ENCODE assay signal across 8 cellular contexts in genomic region chrX:41336447-41336846, GRCh38. TPM values are rescaled to one million over a fixed set of nuclear protein-coding genes. Genes with fewer than 3 reads are reported as not detected.
DNase-seq lines count a peak whose midpoint lies in the region; ATAC-seq and TF ChIP-seq lines count a peak whose summit lies in the region.

No MANE protein-coding gene starts in this region.

- H3K36me3 Mint-ChIP-seq in mesothelial cell of epicardium = peaks cover 5% of the 10 kb centered on the region

- peaks cover 76% of the 10 kb centered on the region for H3K79me2 ChIP-seq in mammary epithelial cell (ENCODE audit: insufficient read depth, low read length)

- peak overlapping the region; percentile 98 for H3K4me2 ChIP-seq in mammary epithelial cell (ENCODE audit: insufficient read depth, low read depth, low read length)

- TF ChIP-seq CTCF in heart right ventricle (IDR thresholded peaks at IDR 0.05) = no peak
- TF ChIP-seq CTCF in mammary epithelial cell (conservative IDR thresholded peaks at IDR 0.05 in 1 of 2, IDR thresholded peaks at IDR 0.05 in 1 of 2; ENCODE audit: extremely low read depth in 1 of 2, insufficient read depth in 1 of 2, low read depth in 1 of 2, low read length in 2 of 2) = no peak
- TF ChIP-seq CTCF in mesothelial cell of epicardium (IDR thresholded peaks at IDR 0.05; ENCODE audit: unreplicated experiment) = no peak
- TF ChIP-seq CTCF in uterus (IDR thresholded peaks at IDR 0.05) = no peak

- no peak overlapping the region for H3K27ac Mint-ChIP-seq in mesothelial cell of epicardium

- in situ Hi-C loops in mammary epithelial cell (cut with MboI; ENCODE audit: low sequenced_read_pairs in 2 of 2) = no loop called here

- TF ChIP-seq POLR2A in uterus (IDR thresholded peaks at IDR 0.05) = no peak

- DNase-seq in heart right ventricle (no peak), left cardiac atrium (no peak), mammary epithelial cell (no peak), mesothelial cell of epicardium (ENCODE audit: low spot score in 2 of 2, unreplicated experiment in 2 of 2) (no peak), uterus (no peak), NCI-H774 (lab: John Stamatoyannopoulos, UW) (no peak), NCI-H1092 (lab: John Stamatoyannopoulos, UW) (no peak)

- H3K4me1 Mint-ChIP-seq in mesothelial cell of epicardium = peaks cover 21% of the 10 kb centered on the region

- no peaks in the 10 kb centered on the region for H3K27me3 Mint-ChIP-seq in mesothelial cell of epicardium (ENCODE audit: low read depth)

- WGBS in heart right ventricle, 2 donors = 41 to 52% methylated on average over 7 of the region's 7 CpGs
- 46% methylated on average over 7 of the region's 7 CpGs for WGBS in mammary epithelial cell (ENCODE audit: low coverage, missing lambda C conversion rate)

- ATAC-seq in heart right ventricle = no peak
- ATAC-seq in left cardiac atrium = no peak
- no peak for ATAC-seq in HG03196 (IDR thresholded peaks at IDR 0.05; ENCODE audit: unreplicated experiment)

- H3K27ac ChIP-seq in heart right ventricle = peak overlapping the region in 4 of 10 donors; percentile 100
- no peak overlapping the region for H3K27ac ChIP-seq in mammary epithelial cell (ENCODE audit: insufficient read depth, low read depth, low read length)
- H3K27ac ChIP-seq in uterus = peak overlapping the region; percentile 99

- H2AFZ ChIP-seq in mammary epithelial cell (ENCODE audit: low read depth, low read length) = no peak overlapping the region

- H3K9me3 ChIP-seq in heart right ventricle (no peaks in the 10 kb centered on the region), mammary epithelial cell (replicated peaks; ENCODE audit: insufficient read depth, low read length) (no peaks in the 10 kb centered on the region), uterus (no peaks in the 10 kb centered on the region)

- H3K4me1 ChIP-seq in heart right ventricle (peaks cover 0 to 70% (median 36%) of the 10 kb centered on the region in 9 donors), mammary epithelial cell (ENCODE audit: insufficient read depth, low read length) (peaks cover 31% of the 10 kb centered on the region), uterus (peaks cover 0 to 4% of the 10 kb centered on the region in 2 donors)

- H4K20me1 ChIP-seq in mammary epithelial cell (ENCODE audit: insufficient read depth, low read length) = peaks cover 53% of the 10 kb centered on the region

- peak overlapping the region; percentile 90 for H3K4me3 Mint-ChIP-seq in mesothelial cell of epicardium

- H3K4me3 ChIP-seq in heart right ventricle (peak overlapping the region; percentile 77 to 100 (median 94)), mammary epithelial cell (replicated peaks in 1 of 3; ENCODE audit: insufficient read depth in 1 of 3, low read depth in 2 of 3, low read length in 3 of 3) (peak overlapping the region; percentile 77 to 99 (median 89)), uterus (peak overlapping the region; percentile 86 to 87)

- no TSS peak for BruUV-seq in mammary epithelial cell (replicated peaks; lab: Mats Ljungman, UMichigan)

- H3K27me3 ChIP-seq in heart right ventricle = no peaks in the 10 kb centered on the region
- no peaks in the 10 kb centered on the region for H3K27me3 ChIP-seq in mammary epithelial cell (ENCODE audit: insufficient read depth, low read length)
- no peaks in the 10 kb centered on the region for H3K27me3 ChIP-seq in uterus

- intact Hi-C loops in heart right ventricle (cut with DNase I) = loop anchor here in 4 of 10 donors (5.0 to 10.0 kb wide), 5 partner anchors 62 to 252 kb away; partner anchors contain the start of genes NYX (in 2 of the 4) and USP9X (in 2 of the 4)
- intact Hi-C loops in left cardiac atrium (cut with DNase I) = loop anchor here in 1 of 2 donors (10.0 kb wide), 1 partner anchor 108 kb away; the partner anchor contains the start of gene NYX
- intact Hi-C loops in mammary epithelial cell (cut with micrococcal nuclease) = no loop called here
- intact Hi-C loops in uterus (cut with DNase I; ENCODE audit: low total_unique reads) = no loop called here

- peaks cover 7% of the 10 kb centered on the region for H3K9me3 Mint-ChIP-seq in mesothelial cell of epicardium

- peaks cover 0 to 43% (median 6%) of the 10 kb centered on the region in 9 donors for H3K36me3 ChIP-seq in heart right ventricle
- H3K36me3 ChIP-seq in mammary epithelial cell (ENCODE audit: insufficient read depth, low read length) = peaks cover 15% of the 10 kb centered on the region
- H3K36me3 ChIP-seq in uterus = no peaks in the 10 kb centered on the region

- CTCF ChIA-PET in mammary epithelial cell (lab: Charles Lee; ENCODE audit: low non-redundant PET) = no interaction called here

- H3K9ac ChIP-seq in mammary epithelial cell (ENCODE audit: insufficient read depth, low read length) = no peak overlapping the region

- dilution Hi-C loops in mammary epithelial cell (cut with HindIII; ENCODE audit: low sequenced_read_pairs) = no loop called here

RNA-seq across cellular contexts. Expression of gene DDX3X, which starts 2.5 kb away (rescaled TPM):
- 100 to 1,000 TPM; 143 to 247 (median 162) TPM for total RNA-seq in heart right ventricle
- polyA plus RNA-seq in heart right ventricle = 10 to 100 TPM; 36.8 to 44.0 TPM
- 100 to 1,000 TPM; 137 to 301 TPM for total RNA-seq in left cardiac atrium
- 100 to 1,000 TPM; 230 to 247 TPM for total RNA-seq in mammary epithelial cell
- 66.2 TPM for polyA plus RNA-seq in mammary epithelial cell
- polyA minus RNA-seq in mammary epithelial cell = 111 TPM
- 301 to 305 TPM (median 303 TPM) in 3 replicates for total RNA-seq in mesothelial cell of epicardium
- 100 to 1,000 TPM; 124 to 387 (median 268) TPM for total RNA-seq in uterus
